In genomic region chr17:75959839-75960511, GRCh38 we compare ENCODE assay signal across 15 cellular contexts. TPM values are rescaled to one million over a fixed set of nuclear protein-coding genes. Genes with fewer than 3 reads are reported as not detected.
A peak's percentile ranks its signal among the peaks of the same experiment; 100 is the strongest.
DNase-seq lines count a peak whose midpoint lies in the region; ATAC-seq and TF ChIP-seq lines count a peak whose summit lies in the region.
"Had no signal": no experiment of that assay in that cellular context is flagged by ENCODE, and none has a peak within 500 bp of the region (broad histone marks: within the 10 kb centered on the region; RNA-seq: fewer than 3 reads in every experiment).

No MANE protein-coding gene starts in this region.

- no peak overlapping the region for H2BK15ac ChIP-seq in H9 (ENCODE audit: low read depth, low read length)

- H3K4ac ChIP-seq in H9 (ENCODE audit: low read depth, low read length), result no peak overlapping the region

- H3K14ac ChIP-seq in H9 (ENCODE audit: insufficient read depth, low read length), result no peak overlapping the region

- no peaks in the 10 kb centered on the region for H3K27me3 ChIP-seq in H9 (ENCODE audit: insufficient read depth, low read length)
- no peaks in the 10 kb centered on the region for H3K27me3 ChIP-seq in subcutaneous abdominal adipose tissue (ENCODE audit: control insufficient read depth in 5 of 5, insufficient read depth in 4 of 5, low read length in 5 of 5)

- no peaks in the 10 kb centered on the region for H3K23me2 ChIP-seq in H9 (ENCODE audit: insufficient read length, low read depth, low read length, poor library complexity, severe bottlenecking)

- H2BK120ac ChIP-seq in H9 (ENCODE audit: low read depth, low read length, poor library complexity, severe bottlenecking), result no peak overlapping the region

- no peak overlapping the region for H2BK12ac ChIP-seq in H9 (ENCODE audit: insufficient read length, low read depth, low read length)

- peaks cover 12 to 32% (median 25%) of the 10 kb centered on the region in 5 donors for H3K36me3 ChIP-seq in subcutaneous abdominal adipose tissue (ENCODE audit: control insufficient read depth in 5 of 5, insufficient read depth in 5 of 5, low read length in 5 of 5)

- peak; percentile 38 for ATAC-seq in left lobe of liver
- ATAC-seq in HG02798 (IDR thresholded peaks at IDR 0.05; ENCODE audit: poor library complexity, unreplicated experiment), result no peak
- no peak for ATAC-seq in GM21447 (IDR thresholded peaks at IDR 0.05; ENCODE audit: unreplicated experiment)

- peak overlapping the region in 1 of 2 experiments; percentile 7; a peak in 1 of 5 replicates for H3K4me3 Mint-ChIP-seq in H9
- H3K4me3 Mint-ChIP-seq: B cell; CD4-positive, alpha-beta memory T cell had no signal

- no peak overlapping the region for H2BK20ac ChIP-seq in H9 (ENCODE audit: low read depth, low read length, poor library complexity, severe bottlenecking)

- H3K27me3 Mint-ChIP-seq in H9 (ENCODE audit: low read depth), result no peaks in the 10 kb centered on the region
- H3K27me3 Mint-ChIP-seq: B cell; CD4-positive, alpha-beta memory T cell had no signal

- no peak overlapping the region for H3K56ac ChIP-seq in H9 (ENCODE audit: insufficient read length, low read depth, low read length)

- H3K9me3 ChIP-seq in H9 (ENCODE audit: control insufficient read depth, low read depth, low read length) (no peaks in the 10 kb centered on the region), subcutaneous abdominal adipose tissue (ENCODE audit: control insufficient read depth in 5 of 5, low read length in 5 of 5) (no peaks in the 10 kb centered on the region)

- no CpG with 5 or more reads among the region's 11 CpGs for WGBS in H9 (ENCODE audit: extremely low coverage, insufficient read length, low lambda C conversion rate)

- TF ChIP-seq CTCF in H9 (conservative IDR thresholded peaks at IDR 0.05) (no peak), VCaP (conservative IDR thresholded peaks at IDR 0.05) (no peak)

- no peak overlapping the region for H3K23ac ChIP-seq in H9 (ENCODE audit: insufficient read length, low read depth, low read length)

- peaks cover 19 to 23% of the 10 kb centered on the region in 2 experiments for H3K4me1 Mint-ChIP-seq in H9

- H3K27ac Mint-ChIP-seq in H9, result peak overlapping the region; percentile 12 to 56 (median 49); a peak in 4 of 7 replicates
- H3K27ac Mint-ChIP-seq: B cell had no signal

- H3T11ph ChIP-seq in H9 (ENCODE audit: low read length), result no peak overlapping the region

- H3K4me1 ChIP-seq in H9 (ENCODE audit: insufficient read depth, low read length), result peaks cover 7% of the 10 kb centered on the region; the same call in 1 of the 2 replicates
- peaks cover 0 to 24% (median 14%) of the 10 kb centered on the region in 5 donors for H3K4me1 ChIP-seq in subcutaneous abdominal adipose tissue (ENCODE audit: control insufficient read depth in 5 of 5, insufficient read depth in 5 of 5, low read length in 5 of 5)

- H4K8ac ChIP-seq in H9 (replicated peaks; ENCODE audit: insufficient read length, low read depth, low read length), result no peak overlapping the region

- H3K79me2 ChIP-seq in H9 (ENCODE audit: insufficient read depth, low read length), result no peaks in the 10 kb centered on the region

- H4K20me1 ChIP-seq in H9 (ENCODE audit: control insufficient read depth, insufficient read depth, insufficient read length), result no peaks in the 10 kb centered on the region

- H2BK5ac ChIP-seq in H9 (ENCODE audit: insufficient read length, low read length), result no peak overlapping the region

- peaks cover 8 to 21% (median 19%) of the 10 kb centered on the region in 3 experiments; a peak in 6 of 7 replicates for H3K36me3 Mint-ChIP-seq in H9 (ENCODE audit: insufficient read depth in 1 of 3, low read depth in 3 of 3)

- no peak overlapping the region for H2AFZ ChIP-seq in H9 (ENCODE audit: low read length)

- H3K4me2 ChIP-seq in H9 (ENCODE audit: insufficient read depth, insufficient read length, low read length), result peak overlapping the region; percentile 43

- no peak overlapping the region for H2AK5ac ChIP-seq in H9 (ENCODE audit: insufficient read length, low read length)

- no peaks in the 10 kb centered on the region for H3K79me1 ChIP-seq in H9 (ENCODE audit: insufficient read depth, low read depth, low read length, poor library complexity, severe bottlenecking)

- no peaks in the 10 kb centered on the region for H3K9me3 Mint-ChIP-seq in H9
- H3K9me3 Mint-ChIP-seq: CD4-positive, alpha-beta memory T cell had no signal

- no peak overlapping the region for H4K91ac ChIP-seq in H9 (ENCODE audit: insufficient read length, low read depth, low read length)

- H3K9ac ChIP-seq in H9 (ENCODE audit: extremely low read depth, insufficient read length, low read length) (no peak overlapping the region), subcutaneous abdominal adipose tissue (ENCODE audit: low read length in 5 of 5) (no peak overlapping the region)

- no peak overlapping the region for H3K4me3 ChIP-seq in subcutaneous abdominal adipose tissue (ENCODE audit: low read depth in 1 of 5, low read length in 5 of 5)
- H3K4me3 ChIP-seq: K562 had no signal

- DNase-seq in H9 (no peak), left lobe of liver (ENCODE audit: low spot score) (no peak), NCI-H1436 treated with DMSO at 0.1 percent for 48 hours (lab: John Stamatoyannopoulos, UW) (no peak)
- no peak for DNase-seq in activated naive CD4-positive, alpha-beta T cell (lab: John Stamatoyannopoulos, UW)
- DNase-seq: CD4-positive, alpha-beta memory T cell; DMS79 treated with DMSO at 0.1 percent for 48 hours; NCI-H1092; NCI-H1694 treated with DMSO at 0.1 percent for 48 hours; SHP77 had no signal

- no peak overlapping the region for H3K27ac ChIP-seq in H9 (ENCODE audit: insufficient read length, low read depth, low read length)
- H3K27ac ChIP-seq in VCaP, result peak overlapping the region; percentile 66
- H3K27ac ChIP-seq in subcutaneous abdominal adipose tissue (ENCODE audit: low read depth, low read length), result peak overlapping the region; percentile 32

- H4K5ac ChIP-seq in H9 (ENCODE audit: insufficient read length, low read depth, low read length), result no peak overlapping the region

- H3K18ac ChIP-seq in H9 (ENCODE audit: insufficient read length, low read depth, low read length), result no peak overlapping the region

RNA-seq across cellular contexts. Expression of gene ACOX1, which starts 19.0 kb away (rescaled TPM):
- total RNA-seq in H9 (2021) (27.2 and 27.4 TPM in 2 replicates), left lobe of liver (199 TPM)

RNA-seq across cellular contexts. Expression of gene TEN1, which starts 19.1 kb away (rescaled TPM):
- total RNA-seq in H9 (2021), result 19.3 and 19.9 TPM in 2 replicates
- total RNA-seq in left lobe of liver, result 14.1 TPM

RNA-seq across cellular contexts. Expression of gene FBF1, which starts 19.1 kb away (rescaled TPM):
- 8.3 and 9.7 TPM in 2 replicates for total RNA-seq in H9 (2021)
- 3.4 TPM for total RNA-seq in left lobe of liver

RNA-seq across cellular contexts. Expression of gene CDK3, which starts 40.7 kb away (rescaled TPM):
- total RNA-seq in H9 (2021), result 11.7 and 14.3 TPM in 2 replicates
- 3.6 TPM for total RNA-seq in left lobe of liver

RNA-seq across cellular contexts. Expression of gene MRPL38, which starts 55.3 kb away (rescaled TPM):
- total RNA-seq in H9 (2021) (108 and 118 TPM in 2 replicates), left lobe of liver (82.4 TPM)
